In genomic region chr10:112388548-112388947, GRCh38 we compare ENCODE assay signal across 14 cellular contexts. TPM values are rescaled to one million over a fixed set of nuclear protein-coding genes. Genes with fewer than 3 reads are reported as not detected.
A peak's percentile ranks its signal among the peaks of the same experiment; 100 is the strongest.
DNase-seq lines count a peak whose midpoint lies in the region; ATAC-seq, FAIRE-seq and TF ChIP-seq lines count a peak whose summit lies in the region.
"Had no signal": no experiment of that assay in that cellular context is flagged by ENCODE, and none has a peak within 500 bp of the region (broad histone marks: within the 10 kb centered on the region; RNA-seq: fewer than 3 reads in every experiment).

No MANE protein-coding gene starts in this region.

- FAIRE-seq in small intestine (lab: Jason Lieb, UNC): no peak
- FAIRE-seq: bronchial epithelial cell had no signal

- no peaks in the 10 kb centered on the region for H3K27me3 ChIP-seq in PC-9 (ENCODE audit: insufficient read depth, low read depth)
- H3K27me3 ChIP-seq in small intestine (ENCODE audit: control insufficient read depth in 2 of 2, insufficient read depth in 2 of 2, low read length in 2 of 2): no peaks in the 10 kb centered on the region

- BruUV-seq in PC-9 (replicated peaks; lab: Mats Ljungman, UMichigan): no TSS peak

- no peak for DNase-seq in activated CD4-positive, alpha-beta T cell treated with anti-CD3 and anti-CD28 coated beads for 36 hours
- DNase-seq in activated CD4-positive, alpha-beta T cell treated with anti-CD3 and anti-CD28 coated beads, Interleukin-2, amount 50 U/mL, for 48 hours: no peak
- DNase-seq in PC-9: no peak
- no peak for DNase-seq in epithelial cell of prostate (ENCODE audit: low read depth, low spot score)
- peak; percentile 71 for DNase-seq in small intestine
- no peak for DNase-seq in NCI-H524 (lab: John Stamatoyannopoulos, UW)
- DNase-seq: NCI-H1092 treated with DMSO at 0.1 percent for 48 hours, substantia nigra, WERI-Rb-1 had no signal

- no peaks in the 10 kb centered on the region for H3K36me3 ChIP-seq in PC-9 (ENCODE audit: low read depth)
- H3K36me3 ChIP-seq in small intestine (ENCODE audit: control insufficient read depth in 2 of 2, insufficient read depth in 2 of 2, low read length in 2 of 2): peaks cover 0 to 4% of the 10 kb centered on the region in 2 donors
- H3K36me3 ChIP-seq: SJSA1, WERI-Rb-1 had no signal

- H3K36me3 Mint-ChIP-seq in activated CD4-positive, alpha-beta T cell treated with anti-CD3 and anti-CD28 coated beads for 36 hours (ENCODE audit: low read depth): peaks cover 7% of the 10 kb centered on the region

- no peak for ATAC-seq in activated CD4-positive, alpha-beta T cell treated with anti-CD3 and anti-CD28 coated beads for 36 hours
- no peak for ATAC-seq in GM21825 (IDR thresholded peaks at IDR 0.05; ENCODE audit: unreplicated experiment)
- no peak for ATAC-seq in HG03469 (IDR thresholded peaks at IDR 0.05; ENCODE audit: unreplicated experiment)

- no peak overlapping the region for H2AFZ ChIP-seq in PC-9

- no peaks in the 10 kb centered on the region for H3K9me3 ChIP-seq in PC-9 (ENCODE audit: insufficient read depth, low read depth)
- no peaks in the 10 kb centered on the region for H3K9me3 ChIP-seq in small intestine (ENCODE audit: control insufficient read depth, low read depth)
- H3K9me3 ChIP-seq: SJSA1 had no signal

- H3K4me3 ChIP-seq in PC-9: no peak overlapping the region
- no peak overlapping the region for H3K4me3 ChIP-seq in small intestine (ENCODE audit: low read depth in 1 of 2, low read length in 2 of 2)
- H3K4me3 ChIP-seq: SJSA1 had no signal

- peaks cover 70% of the 10 kb centered on the region for H3K79me2 ChIP-seq in PC-9 (ENCODE audit: low read depth)

- no peaks in the 10 kb centered on the region for H3K9me2 ChIP-seq in PC-9 (ENCODE audit: insufficient read depth)

- no peak for TF ChIP-seq CTCF in PC-9 (conservative IDR thresholded peaks at IDR 0.05)

- H3K4me1 ChIP-seq in PC-9 (replicated peaks; ENCODE audit: insufficient read depth) (peaks cover 71% of the 10 kb centered on the region), small intestine (ENCODE audit: control insufficient read depth in 2 of 2, insufficient read depth in 1 of 2, low read depth in 1 of 2, low read length in 1 of 2) (peaks cover 0 to 10% of the 10 kb centered on the region in 2 donors)

- no peak overlapping the region for H3K4me2 ChIP-seq in PC-9

- H3F3A ChIP-seq in PC-9 (ENCODE audit: insufficient read depth, low read depth): peaks cover 33% of the 10 kb centered on the region

- H3K4me3 Mint-ChIP-seq in activated CD4-positive, alpha-beta T cell treated with anti-CD3 and anti-CD28 coated beads for 36 hours: no peak overlapping the region
- H3K4me3 Mint-ChIP-seq: neural crest cell had no signal

- no peaks in the 10 kb centered on the region for H3K9me3 Mint-ChIP-seq in activated CD4-positive, alpha-beta T cell treated with anti-CD3 and anti-CD28 coated beads for 36 hours (ENCODE audit: low read depth)
- H3K9me3 Mint-ChIP-seq: neural crest cell had no signal

- peak overlapping the region; percentile 90 for H3K27ac ChIP-seq in PC-9
- peak overlapping the region; percentile 68 for H3K27ac ChIP-seq in epithelial cell of prostate
- peak overlapping the region; percentile 22 to 60 for H3K27ac ChIP-seq in small intestine (ENCODE audit: low read depth in 1 of 2, low read length in 1 of 2)
- H3K27ac ChIP-seq: WERI-Rb-1 had no signal

- H3K27ac Mint-ChIP-seq in activated CD4-positive, alpha-beta T cell treated with anti-CD3 and anti-CD28 coated beads for 36 hours: peak overlapping the region; percentile 68

- no peaks in the 10 kb centered on the region for H4K20me1 ChIP-seq in PC-9 (ENCODE audit: insufficient read depth)

- H3K4me1 Mint-ChIP-seq in activated CD4-positive, alpha-beta T cell treated with anti-CD3 and anti-CD28 coated beads for 36 hours: peaks cover 66% of the 10 kb centered on the region

- intact Hi-C loops in activated CD4-positive, alpha-beta T cell treated with anti-CD3 and anti-CD28 coated beads for 36 hours (cut with DNase I, micrococcal nuclease): loop anchor here (2.0 to 5.0 kb wide), 3 partner anchors 58 to 144 kb away; partner anchors contain the start of genes VTI1A (in 1 of the 2) and ZDHHC6 (in 1 of the 2)
- intact Hi-C loops in PC-9 (cut with micrococcal nuclease; ENCODE audit: unreplicated experiment): no loop called here

- 29 to 52% (median 36%) methylated on average over 2 of the region's 2 CpGs for WGBS in small intestine, 3 donors

- no peaks in the 10 kb centered on the region for H3K27me3 Mint-ChIP-seq in activated CD4-positive, alpha-beta T cell treated with anti-CD3 and anti-CD28 coated beads for 36 hours

- CTCF ChIA-PET in activated CD4-positive, alpha-beta T cell treated with anti-CD3 and anti-CD28 coated beads for 36 hours (lab: Charles Lee): interaction anchor here (1.4 to 1.5 kb wide), 2 partner anchors 14 to 46 kb away, joined by 4 to 8 read pairs; no protein-coding TSS in a partner anchor
- CTCF ChIA-PET in PC-9 (lab: Charles Lee): no interaction called here

- POLR2A ChIA-PET in activated CD4-positive, alpha-beta T cell treated with anti-CD3 and anti-CD28 coated beads for 36 hours (lab: Charles Lee): interaction anchor here (2.1 kb wide), 1 partner anchor 13 kb away, joined by 14 read pairs; no protein-coding TSS in a partner anchor
- POLR2A ChIA-PET in PC-9 (lab: Charles Lee; ENCODE audit: unreplicated experiment): no interaction called here

RNA-seq across cellular contexts. Expression of gene ACSL5, which starts 14.6 kb away (rescaled TPM):
- 10 to 100 TPM; 32.0 to 32.1 TPM for total RNA-seq in activated CD4-positive, alpha-beta T cell treated with anti-CD3 and anti-CD28 coated beads for 36 hours
- total RNA-seq in PC-9 (2021): 11.7 and 21.4 TPM in 2 replicates
- polyA plus RNA-seq in small intestine: 100 to 1,000 TPM; 163 to 425 (median 338) TPM
- total RNA-seq: neural crest cell had no signal

RNA-seq across cellular contexts. Expression of gene ZDHHC6, which starts 58.2 kb away (rescaled TPM):
- total RNA-seq in activated CD4-positive, alpha-beta T cell treated with anti-CD3 and anti-CD28 coated beads for 36 hours: 10 to 100 TPM; 42.1 to 61.3 TPM
- 14.0 and 24.2 TPM in 2 replicates for total RNA-seq in PC-9 (2021)
- 10 to 100 TPM; 39.1 to 79.8 (median 41.6) TPM for polyA plus RNA-seq in small intestine

RNA-seq across cellular contexts. Expression of gene VTI1A, which starts 58.5 kb away (rescaled TPM):
- total RNA-seq in activated CD4-positive, alpha-beta T cell treated with anti-CD3 and anti-CD28 coated beads for 36 hours: 10 to 100 TPM; 27.1 to 33.4 TPM
- 18.1 and 18.3 TPM in 2 replicates for total RNA-seq in PC-9 (2021)
- 10 to 100 TPM; 13.8 to 16.0 (median 15.9) TPM for polyA plus RNA-seq in small intestine
